In genomic region chr6:27149140-27149539, GRCh38 we compare ENCODE assay signal across 18 cellular contexts.
DNase-seq lines count a peak whose midpoint lies in the region; ATAC-seq and TF ChIP-seq lines count a peak whose summit lies in the region.
"Had no signal": no experiment of that assay in that cellular context is flagged by ENCODE, and none has a peak within 500 bp of the region (broad histone marks: within the 10 kb centered on the region; RNA-seq: fewer than 3 reads in every experiment).

No MANE protein-coding gene starts in this region.

- peaks cover 43% of the 10 kb centered on the region for H3F3A ChIP-seq in neural progenitor cell (ENCODE audit: low read depth)

- intact Hi-C loops in activated CD4-positive, alpha-beta memory T cell treated with anti-CD3 and anti-CD28 coated beads for 36 hours (cut with micrococcal nuclease): loop anchor here (5.0 to 10.0 kb wide), 2 partner anchors 877 to 1716 kb away; a partner anchor contains a TSS

- CTCF ChIA-PET in activated CD4-positive, alpha-beta memory T cell treated with anti-CD3 and anti-CD28 coated beads, Interleukin-2, amount 10 ng/mL, durations not matched to agents 7 days and 5 days (lab: Charles Lee): interaction anchor here (1.0 kb wide), 2 partner anchors 22 to 623 kb away, joined by 3 to 4 read pairs; no protein-coding TSS in a partner anchor
- CTCF ChIA-PET in activated CD4-positive, alpha-beta memory T cell treated with anti-CD3 and anti-CD28 coated beads for 36 hours (lab: Charles Lee): interaction anchor here (1.3 kb wide), 1 partner anchor 22 kb away, joined by 3 read pairs; no protein-coding TSS in a partner anchor

- POLR2A ChIA-PET in activated CD4-positive, alpha-beta memory T cell treated with anti-CD3 and anti-CD28 coated beads, Interleukin-2, amount 10 ng/mL, durations not matched to agents 7 days and 5 days (lab: Charles Lee): interaction anchor here (0.6 to 15.8 kb wide), 8 partner anchors 11 to 745 kb away, joined by 3 to 971 read pairs (median 44); a partner anchor contains a TSS
- POLR2A ChIA-PET in activated CD4-positive, alpha-beta memory T cell treated with anti-CD3 and anti-CD28 coated beads for 36 hours (lab: Charles Lee): interaction anchor here (0.5 to 8.7 kb wide), 5 partner anchors 9 to 864 kb away, joined by 3 to 375 read pairs (median 3); a partner anchor contains a TSS

- H3K9me3 Mint-ChIP-seq in activated CD4-positive, alpha-beta memory T cell treated with anti-CD3 and anti-CD28 coated beads, Interleukin-2, amount 10 ng/mL, durations not matched to agents 7 days and 5 days: no peaks in the 10 kb centered on the region
- H3K9me3 Mint-ChIP-seq in activated CD4-positive, alpha-beta memory T cell treated with anti-CD3 and anti-CD28 coated beads for 36 hours: no peaks in the 10 kb centered on the region
- H3K9me3 Mint-ChIP-seq in T-helper 2 cell treated with Interferon-gamma antibody and Interleukin-4, amounts not matched to agents 5 μg/mL and 100 μg/mL, for 36 hours: no peaks in the 10 kb centered on the region
- no peaks in the 10 kb centered on the region for H3K9me3 Mint-ChIP-seq in neural progenitor cell
- H3K9me3 Mint-ChIP-seq in stimulated activated effector memory CD8-positive, alpha-beta T cell treated with anti-CD3 and anti-CD28 coated beads, Interleukin-12 subunit alpha, Interleukin-12 subunit beta, amount 100 ng/mL, for 72 hours: no peaks in the 10 kb centered on the region
- H3K9me3 Mint-ChIP-seq: activated T-helper 17 cell treated with anti-CD3 and anti-CD28 coated beads, Interleukin-2, amount 50 U/mL, for 72 hours; CD4-positive, alpha-beta T cell had no signal

- H3K27ac ChIP-seq in KOPT-K1 (ENCODE audit: low read depth, low read length, poor library complexity, severe bottlenecking): peak overlapping the region; percentile 98
- peak overlapping the region; percentile 75 for H3K27ac ChIP-seq in neural progenitor cell
- H3K27ac ChIP-seq: lower lobe of right lung, right atrium auricular region, suprapubic skin, WERI-Rb-1 had no signal

- peak overlapping the region; percentile 3 for H3K4me3 Mint-ChIP-seq in activated CD4-positive, alpha-beta memory T cell treated with anti-CD3 and anti-CD28 coated beads, Interleukin-2, amount 10 ng/mL, durations not matched to agents 7 days and 5 days
- H3K4me3 Mint-ChIP-seq in activated CD4-positive, alpha-beta memory T cell treated with anti-CD3 and anti-CD28 coated beads for 36 hours: no peak overlapping the region
- peak overlapping the region; percentile 54 for H3K4me3 Mint-ChIP-seq in T-helper 2 cell treated with Interferon-gamma antibody and Interleukin-4, amounts not matched to agents 5 μg/mL and 100 μg/mL, for 36 hours
- peak overlapping the region; percentile 33 for H3K4me3 Mint-ChIP-seq in neural progenitor cell
- H3K4me3 Mint-ChIP-seq in stimulated activated effector memory CD8-positive, alpha-beta T cell treated with anti-CD3 and anti-CD28 coated beads, Interleukin-12 subunit alpha, Interleukin-12 subunit beta, amount 100 ng/mL, for 72 hours: no peak overlapping the region
- H3K4me3 Mint-ChIP-seq: activated T-helper 17 cell treated with anti-CD3 and anti-CD28 coated beads, Interleukin-2, amount 50 U/mL, for 72 hours had no signal

- no peak overlapping the region for H3K4me3 ChIP-seq in neural progenitor cell
- H3K4me3 ChIP-seq: lower lobe of right lung, right atrium auricular region, suprapubic skin had no signal

- H3K27ac Mint-ChIP-seq in activated CD4-positive, alpha-beta memory T cell treated with anti-CD3 and anti-CD28 coated beads, Interleukin-2, amount 10 ng/mL, durations not matched to agents 7 days and 5 days: peak overlapping the region; percentile 50
- no peak overlapping the region for H3K27ac Mint-ChIP-seq in activated CD4-positive, alpha-beta memory T cell treated with anti-CD3 and anti-CD28 coated beads for 36 hours
- peak overlapping the region; percentile 56 for H3K27ac Mint-ChIP-seq in T-helper 2 cell treated with Interferon-gamma antibody and Interleukin-4, amounts not matched to agents 5 μg/mL and 100 μg/mL, for 36 hours
- H3K27ac Mint-ChIP-seq in neural progenitor cell: no peak overlapping the region
- H3K27ac Mint-ChIP-seq in stimulated activated effector memory CD8-positive, alpha-beta T cell treated with anti-CD3 and anti-CD28 coated beads, Interleukin-12 subunit alpha, Interleukin-12 subunit beta, amount 100 ng/mL, for 72 hours: no peak overlapping the region
- H3K27ac Mint-ChIP-seq: CD4-positive, alpha-beta T cell had no signal

- DNase-seq in activated CD4-positive, alpha-beta memory T cell treated with anti-CD3 and anti-CD28 coated beads, Interleukin-2, amount 10 ng/mL, durations not matched to agents 7 days and 5 days: no peak
- DNase-seq in activated CD4-positive, alpha-beta memory T cell treated with anti-CD3 and anti-CD28 coated beads for 36 hours: no peak
- no peak for DNase-seq in T-helper 2 cell treated with Interferon-gamma antibody and Interleukin-4, amounts not matched to agents 5 μg/mL and 100 μg/mL, for 36 hours (ENCODE audit: low spot score)
- peak; percentile 31 for DNase-seq in neural progenitor cell (ENCODE audit: low spot score)
- no peak for DNase-seq in superior temporal gyrus (ENCODE audit: extremely low spot score)
- no peak for DNase-seq in stimulated activated effector memory CD8-positive, alpha-beta T cell treated with anti-CD3 and anti-CD28 coated beads, Interleukin-12 subunit alpha, Interleukin-12 subunit beta, amount 100 ng/mL, for 72 hours (ENCODE audit: low spot score in 2 of 2)
- DNase-seq: CD4-positive, alpha-beta T cell; DMS79; foreskin fibroblast; hippocampal formation; lower lobe of right lung; NCI-H1436 treated with DMSO at 0.1 percent for 48 hours; WERI-Rb-1 had no signal

- H3K27me3 Mint-ChIP-seq in activated CD4-positive, alpha-beta memory T cell treated with anti-CD3 and anti-CD28 coated beads, Interleukin-2, amount 10 ng/mL, durations not matched to agents 7 days and 5 days: no peaks in the 10 kb centered on the region
- H3K27me3 Mint-ChIP-seq in activated CD4-positive, alpha-beta memory T cell treated with anti-CD3 and anti-CD28 coated beads for 36 hours: no peaks in the 10 kb centered on the region
- no peaks in the 10 kb centered on the region for H3K27me3 Mint-ChIP-seq in T-helper 2 cell treated with Interferon-gamma antibody and Interleukin-4, amounts not matched to agents 5 μg/mL and 100 μg/mL, for 36 hours (ENCODE audit: low read depth)
- H3K27me3 Mint-ChIP-seq in neural progenitor cell (ENCODE audit: insufficient read depth, low read depth): no peaks in the 10 kb centered on the region
- H3K27me3 Mint-ChIP-seq: activated T-helper 17 cell treated with anti-CD3 and anti-CD28 coated beads, Interleukin-2, amount 50 U/mL, for 72 hours; CD4-positive, alpha-beta T cell had no signal

- no peak overlapping the region for H3K9ac ChIP-seq in neural progenitor cell

- peaks cover 16% of the 10 kb centered on the region for H3K4me1 Mint-ChIP-seq in activated CD4-positive, alpha-beta memory T cell treated with anti-CD3 and anti-CD28 coated beads, Interleukin-2, amount 10 ng/mL, durations not matched to agents 7 days and 5 days
- peaks cover 5% of the 10 kb centered on the region for H3K4me1 Mint-ChIP-seq in activated CD4-positive, alpha-beta memory T cell treated with anti-CD3 and anti-CD28 coated beads for 36 hours (ENCODE audit: low read depth)
- H3K4me1 Mint-ChIP-seq in T-helper 2 cell treated with Interferon-gamma antibody and Interleukin-4, amounts not matched to agents 5 μg/mL and 100 μg/mL, for 36 hours (ENCODE audit: low read depth): peaks cover 12% of the 10 kb centered on the region
- H3K4me1 Mint-ChIP-seq in neural progenitor cell: peaks cover 13% of the 10 kb centered on the region
- H3K4me1 Mint-ChIP-seq in stimulated activated effector memory CD8-positive, alpha-beta T cell treated with anti-CD3 and anti-CD28 coated beads, Interleukin-12 subunit alpha, Interleukin-12 subunit beta, amount 100 ng/mL, for 72 hours: no peaks in the 10 kb centered on the region

- no peak for TF ChIP-seq CTCF in neural progenitor cell (IDR thresholded peaks at IDR 0.05)

- H3K4me2 ChIP-seq in neural progenitor cell: peak overlapping the region; percentile 49

- no peak for ATAC-seq in stimulated activated effector memory CD8-positive, alpha-beta T cell treated with anti-CD3 and anti-CD28 coated beads, Interleukin-12 subunit alpha, Interleukin-12 subunit beta, amount 100 ng/mL, for 72 hours
- ATAC-seq in HG03442 (IDR thresholded peaks at IDR 0.05; ENCODE audit: unreplicated experiment): no peak
- ATAC-seq: activated T-helper 17 cell treated with anti-CD3 and anti-CD28 coated beads, Interleukin-2, amount 50 U/mL, for 72 hours; lower lobe of right lung had no signal

- H3K36me3 Mint-ChIP-seq in activated CD4-positive, alpha-beta memory T cell treated with anti-CD3 and anti-CD28 coated beads, Interleukin-2, amount 10 ng/mL, durations not matched to agents 7 days and 5 days (ENCODE audit: low read depth): no peaks in the 10 kb centered on the region
- no peaks in the 10 kb centered on the region for H3K36me3 Mint-ChIP-seq in activated CD4-positive, alpha-beta memory T cell treated with anti-CD3 and anti-CD28 coated beads for 36 hours
- H3K36me3 Mint-ChIP-seq in T-helper 2 cell treated with Interferon-gamma antibody and Interleukin-4, amounts not matched to agents 5 μg/mL and 100 μg/mL, for 36 hours (ENCODE audit: low read depth): no peaks in the 10 kb centered on the region
- H3K36me3 Mint-ChIP-seq in neural progenitor cell: no peaks in the 10 kb centered on the region
- H3K36me3 Mint-ChIP-seq in stimulated activated effector memory CD8-positive, alpha-beta T cell treated with anti-CD3 and anti-CD28 coated beads, Interleukin-12 subunit alpha, Interleukin-12 subunit beta, amount 100 ng/mL, for 72 hours: peaks cover 1% of the 10 kb centered on the region

- H3K27me3 ChIP-seq in neural progenitor cell: no peaks in the 10 kb centered on the region
- H3K27me3 ChIP-seq: right atrium auricular region, suprapubic skin had no signal

- no peaks in the 10 kb centered on the region for H4K20me1 ChIP-seq in neural progenitor cell (ENCODE audit: low read depth)

- H3K36me3 ChIP-seq in KOPT-K1 (ENCODE audit: insufficient read depth, low read length) (no peaks in the 10 kb centered on the region), neural progenitor cell (no peaks in the 10 kb centered on the region)
- H3K36me3 ChIP-seq: lower lobe of right lung, right atrium auricular region, suprapubic skin, WERI-Rb-1 had no signal

- H3K4me1 ChIP-seq in neural progenitor cell: peaks cover 22% of the 10 kb centered on the region

- H3K9me3 ChIP-seq in KOPT-K1 (ENCODE audit: insufficient read depth, low read length, poor library complexity, severe bottlenecking) (no peaks in the 10 kb centered on the region), neural progenitor cell (ENCODE audit: low read depth) (no peaks in the 10 kb centered on the region)
- H3K9me3 ChIP-seq: lower lobe of right lung, right atrium auricular region, suprapubic skin had no signal

- no peak overlapping the region for H2AFZ ChIP-seq in neural progenitor cell (replicated peaks)

- H3K79me2 ChIP-seq in neural progenitor cell (ENCODE audit: low read depth): peaks cover 24% of the 10 kb centered on the region

Comparison
In these comparisons a context has a peak if more than half of its experiments do, and no peak if none do; other contexts are left out.
1. H3K27ac Mint-ChIP-seq: peak in activated CD4-positive, alpha-beta memory T cell treated with anti-CD3 and anti-CD28 coated beads, Interleukin-2, amount 10 ng/mL, durations not matched to agents 7 days and 5 days (single experiment) and T-helper 2 cell treated with Interferon-gamma antibody and Interleukin-4, amounts not matched to agents 5 μg/mL and 100 μg/mL, for 36 hours (single experiment); none in activated CD4-positive, alpha-beta memory T cell treated with anti-CD3 and anti-CD28 coated beads for 36 hours (single experiment), neural progenitor cell (single experiment) and stimulated activated effector memory CD8-positive, alpha-beta T cell treated with anti-CD3 and anti-CD28 coated beads, Interleukin-12 subunit alpha, Interleukin-12 subunit beta, amount 100 ng/mL, for 72 hours (single experiment).
2. H3K4me3 Mint-ChIP-seq: peak in activated CD4-positive, alpha-beta memory T cell treated with anti-CD3 and anti-CD28 coated beads, Interleukin-2, amount 10 ng/mL, durations not matched to agents 7 days and 5 days (single experiment), T-helper 2 cell treated with Interferon-gamma antibody and Interleukin-4, amounts not matched to agents 5 μg/mL and 100 μg/mL, for 36 hours (single experiment) and neural progenitor cell (single experiment); none in activated CD4-positive, alpha-beta memory T cell treated with anti-CD3 and anti-CD28 coated beads for 36 hours (single experiment) and stimulated activated effector memory CD8-positive, alpha-beta T cell treated with anti-CD3 and anti-CD28 coated beads, Interleukin-12 subunit alpha, Interleukin-12 subunit beta, amount 100 ng/mL, for 72 hours (single experiment).